In the genomic region with DNA sequence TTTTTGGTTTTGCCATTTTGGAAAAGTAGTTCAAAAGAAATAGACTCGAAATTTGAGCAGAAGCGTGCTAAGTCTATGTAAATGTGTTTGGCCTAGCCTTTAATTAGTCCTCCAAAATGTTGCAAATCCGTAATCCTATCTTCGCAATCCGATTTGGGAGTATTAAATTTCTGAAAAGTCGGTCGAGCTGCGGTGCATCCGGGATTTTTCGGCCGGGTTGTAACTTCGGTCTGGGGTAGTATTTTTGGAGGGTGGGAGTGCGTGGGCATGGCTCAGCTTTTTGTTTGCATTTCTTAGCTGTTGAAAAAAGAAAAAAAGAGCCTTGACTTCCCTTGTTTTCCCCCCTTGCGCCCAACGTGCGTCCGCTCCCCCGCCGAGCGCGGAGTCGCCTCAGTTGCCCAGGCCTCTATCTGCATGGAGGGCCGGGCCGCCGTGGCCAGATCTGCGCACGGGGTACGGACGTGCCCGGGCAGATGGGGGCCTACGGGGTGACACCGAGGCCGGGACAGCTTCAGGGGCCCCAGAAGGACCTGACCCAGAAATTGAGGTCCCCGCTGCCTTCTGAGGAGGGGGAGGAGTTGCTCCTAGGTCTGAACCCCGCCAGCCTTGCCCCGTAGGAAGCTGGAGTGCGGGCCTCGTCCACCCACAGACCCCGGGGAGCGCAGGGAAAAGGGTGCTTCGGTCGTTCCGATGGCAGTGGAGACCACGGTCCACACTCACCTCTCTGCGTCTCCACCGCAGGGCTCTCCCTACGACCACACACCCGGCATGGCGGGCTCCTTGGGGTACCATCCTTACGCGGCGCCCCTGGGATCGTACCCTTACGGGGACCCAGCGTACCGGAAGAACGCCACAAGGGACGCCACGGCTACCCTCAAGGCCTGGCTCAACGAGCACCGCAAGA, we compare ENCODE assay signal across 8 cellular contexts. TPM values are rescaled to one million over a fixed set of nuclear protein-coding genes. Genes with fewer than 3 reads are reported as not detected.
DNase-seq lines count a peak whose midpoint lies in the region; ATAC-seq and TF ChIP-seq lines count a peak whose summit lies in the region.

No MANE protein-coding gene starts in this region.

- DNase-seq in CD8-positive, alpha-beta T cell: no peak
- DNase-seq in MG63 (peak; percentile 66), nephron progenitor cell (peak; percentile 34), SKM-1 (lab: John Stamatoyannopoulos, UW; ENCODE audit: unreplicated experiment) (no peak), CD1c-positive myeloid dendritic cell (ENCODE audit: extremely low spot score) (no peak)

- H3K4me1 ChIP-seq in CD8-positive, alpha-beta T cell (ENCODE audit: insufficient read depth, low read length): peaks cover 28% of the 10 kb centered on the region

- H3K36me3 ChIP-seq in CD8-positive, alpha-beta T cell (ENCODE audit: insufficient read depth, low read length): no peaks in the 10 kb centered on the region
- peaks cover 43% of the 10 kb centered on the region for H3K36me3 ChIP-seq in MG63

- no peak overlapping the region for H3K4me3 ChIP-seq in CD8-positive, alpha-beta T cell (ENCODE audit: low read depth, low read length)
- H3K4me3 ChIP-seq in MG63: peak overlapping the region; percentile 74

- peak overlapping the region; percentile 50 for H3K4me3 Mint-ChIP-seq in CD8-positive, alpha-beta T cell
- peak overlapping the region; percentile 58 for H3K4me3 Mint-ChIP-seq in dendritic cell treated with granulocyte-macrophage colony-stimulating factor and Interleukin-4, amounts not matched to agents 40 ng/mL and 50 ng/mL, for 4 days
- peak overlapping the region; percentile 83 for H3K4me3 Mint-ChIP-seq in nephron progenitor cell

- CTCF ChIA-PET in CD8-positive, alpha-beta T cell (lab: Charles Lee): interaction anchor here (0.5 kb wide), 1 partner anchor 15 kb away, joined by 3 read pairs; no protein-coding TSS in a partner anchor

- H3K27me3 Mint-ChIP-seq in CD8-positive, alpha-beta T cell (ENCODE audit: low read depth): peaks cover 61% of the 10 kb centered on the region
- H3K27me3 Mint-ChIP-seq in dendritic cell treated with granulocyte-macrophage colony-stimulating factor and Interleukin-4, amounts not matched to agents 40 ng/mL and 50 ng/mL, for 4 days: peaks cover 80% of the 10 kb centered on the region
- peaks cover 74% of the 10 kb centered on the region for H3K27me3 Mint-ChIP-seq in nephron progenitor cell (ENCODE audit: low read depth, poor library complexity)

- H3K4me1 Mint-ChIP-seq in CD8-positive, alpha-beta T cell (ENCODE audit: low read depth): peaks cover 38% of the 10 kb centered on the region
- peaks cover 60% of the 10 kb centered on the region for H3K4me1 Mint-ChIP-seq in dendritic cell treated with granulocyte-macrophage colony-stimulating factor and Interleukin-4, amounts not matched to agents 40 ng/mL and 50 ng/mL, for 4 days (ENCODE audit: low read depth)
- peaks cover 57% of the 10 kb centered on the region for H3K4me1 Mint-ChIP-seq in nephron progenitor cell

- intact Hi-C loops in CD8-positive, alpha-beta T cell (cut with DNase I, micrococcal nuclease): loop anchor here (5.0 to 10.0 kb wide), 2 partner anchors 1260 to 1797 kb away; a partner anchor contains a TSS
- intact Hi-C loops in dendritic cell treated with granulocyte-macrophage colony-stimulating factor and Interleukin-4, amounts not matched to agents 40 ng/mL and 50 ng/mL, for 4 days (cut with micrococcal nuclease): loop anchor here (10.0 kb wide), 1 partner anchor 647 kb away; a partner anchor contains a TSS

- H3K9me3 ChIP-seq in CD8-positive, alpha-beta T cell (ENCODE audit: low read length): no peaks in the 10 kb centered on the region
- H3K9me3 ChIP-seq in MG63: no peaks in the 10 kb centered on the region

- H3K36me3 Mint-ChIP-seq in CD8-positive, alpha-beta T cell: peaks cover 6% of the 10 kb centered on the region
- H3K36me3 Mint-ChIP-seq in dendritic cell treated with granulocyte-macrophage colony-stimulating factor and Interleukin-4, amounts not matched to agents 40 ng/mL and 50 ng/mL, for 4 days (ENCODE audit: low read depth): peaks cover 7% of the 10 kb centered on the region
- no peaks in the 10 kb centered on the region for H3K36me3 Mint-ChIP-seq in nephron progenitor cell (ENCODE audit: low read depth)

- TF ChIP-seq CTCF in CD8-positive, alpha-beta T cell (IDR thresholded peaks at IDR 0.05): no peak
- TF ChIP-seq CTCF in nephron progenitor cell (IDR thresholded peaks at IDR 0.05): no peak

- POLR2A ChIA-PET in CD8-positive, alpha-beta T cell (lab: Charles Lee): no interaction called here

- H3K27ac ChIP-seq in CD8-positive, alpha-beta T cell (ENCODE audit: low read depth, low read length): no peak overlapping the region

- H3K27me3 ChIP-seq in CD8-positive, alpha-beta T cell (ENCODE audit: insufficient read depth, low read length): peaks cover 54% of the 10 kb centered on the region
- no peaks in the 10 kb centered on the region for H3K27me3 ChIP-seq in MG63

- H3K27ac Mint-ChIP-seq in CD8-positive, alpha-beta T cell: no peak overlapping the region
- H3K27ac Mint-ChIP-seq in dendritic cell treated with granulocyte-macrophage colony-stimulating factor and Interleukin-4, amounts not matched to agents 40 ng/mL and 50 ng/mL, for 4 days: no peak overlapping the region
- peak overlapping the region; percentile 19 for H3K27ac Mint-ChIP-seq in nephron progenitor cell

- peaks cover 2% of the 10 kb centered on the region for H3K9me3 Mint-ChIP-seq in CD8-positive, alpha-beta T cell
- no peaks in the 10 kb centered on the region for H3K9me3 Mint-ChIP-seq in dendritic cell treated with granulocyte-macrophage colony-stimulating factor and Interleukin-4, amounts not matched to agents 40 ng/mL and 50 ng/mL, for 4 days
- H3K9me3 Mint-ChIP-seq in nephron progenitor cell: no peaks in the 10 kb centered on the region

- ATAC-seq in CD8-positive, alpha-beta T cell: no peak
- ATAC-seq in HG02571 (IDR thresholded peaks at IDR 0.05; ENCODE audit: unreplicated experiment) (no peak), HG02885 (IDR thresholded peaks at IDR 0.05; ENCODE audit: poor library complexity, unreplicated experiment) (no peak)

RNA-seq across cellular contexts. Expression of a gene that starts 1.3 kb away (rescaled TPM):
- total RNA-seq in CD8-positive, alpha-beta T cell: not detected
- total RNA-seq in MG63 (2014; rRNA removed; shearing (Covaris generic); ENCODE audit: low replicate concordance): 16.7 and 26.4 TPM in 2 replicates

Comparison
In these comparisons a context has a peak if more than half of its experiments do, and no peak if none do; other contexts are left out.
1. DNase-seq: peak in MG63 (single experiment) and nephron progenitor cell (single experiment); none in CD8-positive, alpha-beta T cell (0 of 7), SKM-1 (single experiment) and CD1c-positive myeloid dendritic cell (single experiment).
2. RNA of a gene that starts 1.3 kb away (total RNA-seq): 16.7 to 26.4 TPM in MG63; not detected in CD8-positive, alpha-beta T cell; every median in the first group is over 10 times any median in the second.
3. Peak in every context shown above with its lines, with median percentiles within 50 percentile points of each other: H3K4me3 Mint-ChIP-seq.